In genomic region chr20:6828794-6829423, GRCh38 we compare ENCODE assay signal across 8 cellular contexts.
DNase-seq lines count a peak whose midpoint lies in the region; ATAC-seq lines count a peak whose summit lies in the region.

No MANE protein-coding gene starts in this region.

- no peak overlapping the region for H3K9ac ChIP-seq in adipocyte (ENCODE audit: low read length)

- no peaks in the 10 kb centered on the region for H3K4me1 ChIP-seq in adipocyte (ENCODE audit: control insufficient read depth, insufficient read depth, low read length)

- no peaks in the 10 kb centered on the region for H3K36me3 Mint-ChIP-seq in activated T-helper 1 cell treated with anti-CD3 and anti-CD28 coated beads, Interleukin-12 subunit alpha, Interleukin-12 subunit beta, Interleukin-2, Interleukin-4 antibody, amounts not matched to agents 30 ng/mL and 10 ng/mL and 1 ng/mL, durations not matched to agents 14 hours and 24 hours and 36 hours (ENCODE audit: low read depth)

- no peaks in the 10 kb centered on the region for H3K4me1 Mint-ChIP-seq in activated T-helper 1 cell treated with anti-CD3 and anti-CD28 coated beads, Interleukin-12 subunit alpha, Interleukin-12 subunit beta, Interleukin-2, Interleukin-4 antibody, amounts not matched to agents 30 ng/mL and 10 ng/mL and 1 ng/mL, durations not matched to agents 14 hours and 24 hours and 36 hours (ENCODE audit: low read depth)

- intact Hi-C loops in left ventricle myocardium superior (cut with micrococcal nuclease) = loop anchor here (10.0 kb wide), 1 partner anchor 654 kb away; no protein-coding TSS in a partner anchor
- intact Hi-C loops in activated T-helper 1 cell treated with anti-CD3 and anti-CD28 coated beads, Interleukin-12 subunit alpha, Interleukin-12 subunit beta, Interleukin-2, Interleukin-4 antibody, amounts not matched to agents 30 ng/mL and 10 ng/mL and 1 ng/mL, durations not matched to agents 14 hours and 24 hours and 36 hours (cut with micrococcal nuclease) = loop anchor here (5.0 kb wide), 1 partner anchor 1893 kb away; no protein-coding TSS in a partner anchor

- no peak overlapping the region for H3K4me3 ChIP-seq in adipocyte (ENCODE audit: low read length)

- H3K9me3 Mint-ChIP-seq in activated T-helper 1 cell treated with anti-CD3 and anti-CD28 coated beads, Interleukin-12 subunit alpha, Interleukin-12 subunit beta, Interleukin-2, Interleukin-4 antibody, amounts not matched to agents 30 ng/mL and 10 ng/mL and 1 ng/mL, durations not matched to agents 14 hours and 24 hours and 36 hours = no peaks in the 10 kb centered on the region

- no peaks in the 10 kb centered on the region for H3K36me3 ChIP-seq in adipocyte (ENCODE audit: control insufficient read depth, insufficient read depth, low read length, severe bottlenecking)

- no peaks in the 10 kb centered on the region for H3K9me3 ChIP-seq in adipocyte (ENCODE audit: control insufficient read depth, low read length)

- ATAC-seq in GM21381 (IDR thresholded peaks at IDR 0.05; ENCODE audit: unreplicated experiment) (peak; percentile 91), HG03520 (IDR thresholded peaks at IDR 0.05; ENCODE audit: unreplicated experiment) (peak; percentile 87), left ventricle myocardium superior (peak; percentile 75)

- no peak overlapping the region for H3K27ac Mint-ChIP-seq in activated T-helper 1 cell treated with anti-CD3 and anti-CD28 coated beads, Interleukin-12 subunit alpha, Interleukin-12 subunit beta, Interleukin-2, Interleukin-4 antibody, amounts not matched to agents 30 ng/mL and 10 ng/mL and 1 ng/mL, durations not matched to agents 14 hours and 24 hours and 36 hours

- DNase-seq in GM04503 (ENCODE audit: low read depth) (peak; percentile 4), NCI-H524 treated with DMSO at 0.1 percent for 48 hours (lab: John Stamatoyannopoulos, UW) (peak; percentile 14), adipocyte (ENCODE audit: low read depth) (peak; percentile 79), left ventricle myocardium superior (peak; percentile 35), pulmonary artery endothelial cell (ENCODE audit: low read depth, low spot score) (peak; percentile 35)
- no peak for DNase-seq in activated T-helper 1 cell treated with anti-CD3 and anti-CD28 coated beads, Interleukin-12 subunit alpha, Interleukin-12 subunit beta, Interleukin-2, Interleukin-4 antibody, amounts not matched to agents 30 ng/mL and 10 ng/mL and 1 ng/mL, durations not matched to agents 14 hours and 24 hours and 36 hours (ENCODE audit: low spot score)

- H3K4me3 Mint-ChIP-seq in activated T-helper 1 cell treated with anti-CD3 and anti-CD28 coated beads, Interleukin-12 subunit alpha, Interleukin-12 subunit beta, Interleukin-2, Interleukin-4 antibody, amounts not matched to agents 30 ng/mL and 10 ng/mL and 1 ng/mL, durations not matched to agents 14 hours and 24 hours and 36 hours = no peak overlapping the region

- H3K27me3 ChIP-seq in adipocyte (replicated peaks; ENCODE audit: control insufficient read depth, insufficient read depth, low read length) = no peaks in the 10 kb centered on the region

- no peaks in the 10 kb centered on the region for H3K27me3 Mint-ChIP-seq in activated T-helper 1 cell treated with anti-CD3 and anti-CD28 coated beads, Interleukin-12 subunit alpha, Interleukin-12 subunit beta, Interleukin-2, Interleukin-4 antibody, amounts not matched to agents 30 ng/mL and 10 ng/mL and 1 ng/mL, durations not matched to agents 14 hours and 24 hours and 36 hours (ENCODE audit: insufficient read depth)
